8 cellular contexts compared by ENCODE assay signal in genomic region chr7:74061840-74062539, GRCh38. TPM values are rescaled to one million over a fixed set of nuclear protein-coding genes. Genes with fewer than 3 reads are reported as not detected.
DNase-seq lines count a peak whose midpoint lies in the region; ATAC-seq, FAIRE-seq and TF ChIP-seq lines count a peak whose summit lies in the region.

No MANE protein-coding gene starts in this region.

- H3K79me1 ChIP-seq in H1 (ENCODE audit: low read depth, low read length), result no peaks in the 10 kb centered on the region

- no peaks in the 10 kb centered on the region for H3K23me2 ChIP-seq in H1 (ENCODE audit: low read depth, low read length)

- no peak for TF ChIP-seq CTCF in H1 (IDR thresholded peaks at IDR 0.05; ENCODE audit: control extremely low read depth in 1 of 3, insufficient read depth in 1 of 3, low read depth in 1 of 3, low read length in 3 of 3)
- no peak for TF ChIP-seq CTCF in A673 (conservative IDR thresholded peaks at IDR 0.05; ENCODE audit: low read depth, low read length)

- no peaks in the 10 kb centered on the region for H3K36me3 ChIP-seq in H1 (ENCODE audit: control insufficient read depth in 2 of 4, insufficient read depth in 4 of 4, low read length in 3 of 4)
- H3K36me3 ChIP-seq in A673 (ENCODE audit: insufficient read depth, low read length, poor library complexity, severe bottlenecking), result no peaks in the 10 kb centered on the region

- H3K4me3 ChIP-seq in H1 (ENCODE audit: extremely low read depth in 1 of 4, insufficient read depth in 2 of 4, low read depth in 3 of 4, low read length in 4 of 4) (no peak overlapping the region), A673 (ENCODE audit: low read depth, low read length, poor library complexity, severe bottlenecking) (no peak overlapping the region)

- POLR2A ChIA-PET in H1 (lab: Charles Lee; ENCODE audit: partially characterized antibody) (interaction anchor here (0.5 to 1.5 kb wide), 2 partner anchors 56 to 65 kb away, joined by 3 to 4 read pairs; no protein-coding TSS in a partner anchor), A673 (lab: Charles Lee; ENCODE audit: low non-redundant PET) (no interaction called here)

- H3K27me3 ChIP-seq in H1 (replicated peaks in 1 of 4; ENCODE audit: control insufficient read depth in 3 of 4, extremely low read depth in 1 of 4, insufficient read depth in 3 of 4, low read length in 3 of 4), result peaks cover 0 to 3% (median 0%) of the 10 kb centered on the region in 4 experiments; a peak in 1 of 7 replicates
- H3K27me3 ChIP-seq in A673 (replicated peaks; ENCODE audit: insufficient read depth, low read depth, low read length, poor library complexity), result no peaks in the 10 kb centered on the region

- H2BK20ac ChIP-seq in H1 (ENCODE audit: low read length), result no peak overlapping the region

- BruUV-seq in A673 (replicated peaks; lab: Mats Ljungman, UMichigan), result no TSS peak

- intact Hi-C loops in A673 (cut with micrococcal nuclease; ENCODE audit: unreplicated experiment), result no loop called here

- H2BK120ac ChIP-seq in H1 (replicated peaks; ENCODE audit: low read depth, low read length), result no peak overlapping the region

- TF ChIP-seq POLR2A in H1 (IDR thresholded peaks at IDR 0.05; ENCODE audit: control extremely low read depth in 1 of 2, low read depth in 2 of 2, low read length in 2 of 2), result no peak

- H4K91ac ChIP-seq in H1 (replicated peaks; ENCODE audit: insufficient read length, low read length), result no peak overlapping the region

- no peak overlapping the region for H2AFZ ChIP-seq in H1 (ENCODE audit: low read length)

- no peak for TF ChIP-seq EP300 in H1 (IDR thresholded peaks at IDR 0.05; ENCODE audit: borderline replicate concordance in 1 of 2, low read depth in 2 of 2, low read length in 2 of 2)

- H4K8ac ChIP-seq in H1 (ENCODE audit: extremely low read depth, insufficient read depth, low read length), result no peak overlapping the region

- no peak overlapping the region for H3K23ac ChIP-seq in H1 (ENCODE audit: insufficient read length)

- H3K4me2 ChIP-seq in H1 (ENCODE audit: insufficient read depth in 1 of 2, low read depth in 2 of 2, low read length in 2 of 2), result no peak overlapping the region

- H2AK5ac ChIP-seq in H1 (ENCODE audit: low read depth, low read length), result 0 out of 2 replicates have a peak overlapping the region, but pooled peaks have one; percentile 8

- H2BK12ac ChIP-seq in H1 (ENCODE audit: low read depth, low read length), result no peak overlapping the region

- ATAC-seq in GM19035 (IDR thresholded peaks at IDR 0.05; ENCODE audit: unreplicated experiment), result peak; percentile 71

- H3K9me3 ChIP-seq in H1 (ENCODE audit: insufficient read depth in 2 of 2, low read depth in 1 of 2, low read length in 1 of 2) (no peaks in the 10 kb centered on the region), A673 (ENCODE audit: low read depth, low read length, poor library complexity, severe bottlenecking) (no peaks in the 10 kb centered on the region)

- H4K20me1 ChIP-seq in H1 (replicated peaks in 1 of 2; ENCODE audit: control insufficient read depth in 1 of 2, insufficient read depth in 2 of 2, low read length in 2 of 2), result no peaks in the 10 kb centered on the region

- no peak for FAIRE-seq in H1 (lab: Jason Lieb, UNC)

- H4K5ac ChIP-seq in H1 (ENCODE audit: insufficient read length, low read depth, low read length), result no peak overlapping the region

- no peak overlapping the region for H3K14ac ChIP-seq in H1 (ENCODE audit: insufficient read length)

- peaks cover 0 to 6% (median 2%) of the 10 kb centered on the region in 4 experiments; a peak in 3 of 7 replicates for H3K4me1 ChIP-seq in H1 (replicated peaks in 1 of 4; ENCODE audit: control insufficient read depth in 3 of 4, insufficient read depth in 4 of 4, low read length in 3 of 4)
- H3K4me1 ChIP-seq in A673 (ENCODE audit: insufficient read depth, low read length, poor library complexity, severe bottlenecking), result no peaks in the 10 kb centered on the region

- H3K27ac ChIP-seq in H1 (ENCODE audit: low read depth, low read length) (no peak overlapping the region), A673 (ENCODE audit: low read depth, low read length, poor library complexity, severe bottlenecking) (no peak overlapping the region)

- TF ChIP-seq RAD21 in H1 (IDR thresholded peaks at IDR 0.05 in 1 of 2, conservative IDR thresholded peaks at IDR 0.05 in 1 of 2; ENCODE audit: low read depth in 2 of 2, low read length in 2 of 2), result no peak

- no peaks in the 10 kb centered on the region for H3K79me2 ChIP-seq in H1 (ENCODE audit: control insufficient read depth in 1 of 2, insufficient read depth in 2 of 2, low read length in 2 of 2)

- peak overlapping the region; percentile 9; the same call in 1 of the 2 replicates for H3K18ac ChIP-seq in H1 (ENCODE audit: extremely low read depth, low read length)

- CTCF ChIA-PET in H1 (lab: Charles Lee; ENCODE audit: partially characterized antibody) (interaction anchor here (0.6 to 2.4 kb wide), 2 partner anchors 35 to 196 kb away, joined by 3 to 8 read pairs; no protein-coding TSS in a partner anchor), A673 (lab: Charles Lee) (no interaction called here)

- no peak overlapping the region for H3K9ac ChIP-seq in H1 (replicated peaks in 1 of 4; ENCODE audit: extremely low read depth in 1 of 4, low read depth in 3 of 4, low read length in 3 of 4)

- WGBS in H1 (ENCODE audit: extremely low coverage in 1 of 2, insufficient coverage in 1 of 2, insufficient read length in 1 of 2, insufficient replicate concordance in 2 of 2, low coverage in 1 of 2, low lambda C conversion rate in 2 of 2, missing lambda C conversion rate in 1 of 2), 2 experiments, result 90% methylated on average over 20 of the region's 20 CpGs; no CpG with 5 or more reads in 1 of the 2 experiments

- no peak overlapping the region for H2BK15ac ChIP-seq in H1 (ENCODE audit: low read length)

- no peak overlapping the region for H2BK5ac ChIP-seq in H1 (ENCODE audit: low read depth, low read length)

- no peak overlapping the region for H3K56ac ChIP-seq in H1 (replicated peaks; ENCODE audit: insufficient read length, low read depth, low read length)

- H3K4ac ChIP-seq in H1 (replicated peaks; ENCODE audit: insufficient read length, low read depth, low read length), result no peak overlapping the region

- DNase-seq in NCI-H2227 treated with DMSO at 0.1 percent for 48 hours (lab: John Stamatoyannopoulos, UW) (peak; percentile 3), H1 (ENCODE audit: low read depth in 1 of 2, low spot score in 2 of 2) (no peak), midbrain (lab: John Stamatoyannopoulos, UW) (peak; percentile 76), DMS114 treated with DMSO at 0.1 percent for 48 hours (lab: John Stamatoyannopoulos, UW; ENCODE audit: unreplicated experiment) (no peak), A673 (ENCODE audit: low spot score) (no peak)
- DNase-seq in activated CD8-positive, alpha-beta memory T cell treated with anti-CD3 and anti-CD28 coated beads for 4 hours (ENCODE audit: low read depth in 2 of 2), result peak; percentile 47 to 48
- DNase-seq in stimulated activated CD8-positive, alpha-beta memory T cell treated with anti-CD3 and anti-CD28 coated beads, Interleukin-4, amount 100 ng/mL, for 24 hours (ENCODE audit: low read depth), result peak; percentile 56

TF ChIP-seq in H1, 55 proteins besides CTCF, POLR2A, EP300 and RAD21 (continues in another document):
- TF ChIP-seq CTBP2 (IDR thresholded peaks at IDR 0.05; ENCODE audit: borderline replicate concordance, insufficient read depth, insufficient read length, low read length) (no peak), KDM5A (IDR thresholded peaks at IDR 0.05; ENCODE audit: low read length) (no peak), YY1 (IDR thresholded peaks at IDR 0.05; ENCODE audit: low read depth, low read length) (no peak), BRCA1 (IDR thresholded peaks at IDR 0.05; ENCODE audit: low read depth, low read length) (no peak)

RNA-seq across cellular contexts. Expression of gene LIMK1, which starts 21.6 kb away (rescaled TPM):
- 92.1 and 93.5 TPM in 2 replicates for total RNA-seq in H1 (2021; fragmentation: NEBNext Ultra II Directional; extraction: Animal tissue kit (Norgen Biotek cat#: 25700))
- 108 and 172 TPM in 2 replicates for polyA plus RNA-seq in H1 (2011; rRNA removed)
- polyA plus RNA-seq in H1 (2011; cell fraction: cytosol; rRNA removed), result 82.7 TPM
- 129 TPM for polyA plus RNA-seq in H1 (2011; cell fraction: nucleus; rRNA removed)
- polyA plus RNA-seq in H1 (2012, experiment 1 of 2), result 63.0 to 88.9 TPM (median 81.1 TPM) in 4 replicates
- polyA plus RNA-seq in H1 (2012, experiment 2 of 2), result 77.4 TPM
- 44.8 TPM for polyA plus RNA-seq in H1 (2013, experiment 1 of 2)
- 46.9 TPM for polyA plus RNA-seq in H1 (2013, experiment 2 of 2)
- polyA minus RNA-seq in H1 (2011; rRNA and poly(A)+ RNA removed), result 72.5 and 119 TPM in 2 replicates
- polyA minus RNA-seq in H1 (2011; cell fraction: cytosol; rRNA and poly(A)+ RNA removed), result 61.9 TPM
- 34.6 TPM for polyA minus RNA-seq in H1 (2011; cell fraction: nucleus; rRNA and poly(A)+ RNA removed)
- total RNA-seq in A673 (2021), result 59.3 and 60.2 TPM in 2 replicates

RNA-seq across cellular contexts. Expression of gene ELN, which starts 34.0 kb away (rescaled TPM):
- 5.6 and 5.9 TPM in 2 replicates for total RNA-seq in H1 (2021; fragmentation: NEBNext Ultra II Directional; extraction: Animal tissue kit (Norgen Biotek cat#: 25700))
- polyA plus RNA-seq in H1 (2011; rRNA removed), result 5.1 and 5.4 TPM in 2 replicates
- 3.2 TPM for polyA plus RNA-seq in H1 (2011; cell fraction: cytosol; rRNA removed)
- 7.8 TPM for polyA plus RNA-seq in H1 (2011; cell fraction: nucleus; rRNA removed)
- polyA plus RNA-seq in H1 (2012, experiment 1 of 2), result 2.2 to 4.9 TPM (median 4.4 TPM) in 4 replicates
- polyA plus RNA-seq in H1 (2012, experiment 2 of 2), result 3.7 TPM
- 4.6 TPM for polyA plus RNA-seq in H1 (2013, experiment 1 of 2)
- 5.6 TPM for polyA plus RNA-seq in H1 (2013, experiment 2 of 2)
- polyA minus RNA-seq in H1 (2011; rRNA and poly(A)+ RNA removed), result 1.2 TPM in 2 replicates
- 1.4 TPM for polyA minus RNA-seq in H1 (2011; cell fraction: cytosol; rRNA and poly(A)+ RNA removed)
- 1.5 TPM for polyA minus RNA-seq in H1 (2011; cell fraction: nucleus; rRNA and poly(A)+ RNA removed)
- total RNA-seq in A673 (2021), result 47.6 and 65.9 TPM in 2 replicates

Comparison
In these comparisons a context has a peak if more than half of its experiments do, and no peak if none do; other contexts are left out.
1. DNase-seq: peak in NCI-H2227 treated with DMSO at 0.1 percent for 48 hours (single experiment), activated CD8-positive, alpha-beta memory T cell treated with anti-CD3 and anti-CD28 coated beads for 4 hours (2 of 2), midbrain (single experiment) and stimulated activated CD8-positive, alpha-beta memory T cell treated with anti-CD3 and anti-CD28 coated beads, Interleukin-4, amount 100 ng/mL, for 24 hours (single experiment); none in H1 (0 of 2), DMS114 treated with DMSO at 0.1 percent for 48 hours (single experiment) and A673 (single experiment).